Comparison of ENCODE assay signal across 30 cellular contexts in genomic region chr10:8556321-8556720, GRCh38.
"Had no signal": no experiment of that assay in that cellular context is flagged by ENCODE, and none has a peak within 500 bp of the region (broad histone marks: within the 10 kb centered on the region; RNA-seq: fewer than 3 reads in every experiment).

No MANE protein-coding gene starts in this region.

- H3K4me1 ChIP-seq: colonic mucosa, esophagus muscularis mucosa, gastroesophageal sphincter had no signal

- ATAC-seq: activated CD4-positive, alpha-beta T cell treated with anti-CD3 and anti-CD28 coated beads for 36 hours; activated naive CD4-positive, alpha-beta T cell treated with anti-CD3 and anti-CD28 coated beads, Interleukin-2, amount 50 U/mL, for 72 hours; activated T-cell treated with anti-CD3 and anti-CD28 coated beads, Interleukin-2, amount 50 U/mL, for 72 hours; gastroesophageal sphincter had no signal

- H3K27ac Mint-ChIP-seq: activated CD4-positive, alpha-beta memory T cell treated with anti-CD3 and anti-CD28 coated beads, Interleukin-2, amount 10 ng/mL, durations not matched to agents 7 days and 5 days; activated CD4-positive, alpha-beta T cell treated with anti-CD3 and anti-CD28 coated beads for 36 hours; activated CD4-positive, alpha-beta T cell treated with anti-CD3 and anti-CD28 coated beads, Interleukin-2, amount 10 ng/mL, durations not matched to agents 7 days and 5 days; activated naive CD4-positive, alpha-beta T cell treated with anti-CD3 and anti-CD28 coated beads, Interleukin-2, amount 10 ng/mL, durations not matched to agents 7 days and 5 days; activated naive CD4-positive, alpha-beta T cell treated with anti-CD3 and anti-CD28 coated beads, Interleukin-2, amount 50 U/mL, for 72 hours; activated T-cell treated with anti-CD3 and anti-CD28 coated beads, Interleukin-2, amount 50 U/mL, for 24 hours; activated T-cell treated with anti-CD3 and anti-CD28 coated beads, Interleukin-2, amount 50 U/mL, for 72 hours had no signal

- H3K4me1 Mint-ChIP-seq: activated CD4-positive, alpha-beta memory T cell treated with anti-CD3 and anti-CD28 coated beads, Interleukin-2, amount 10 ng/mL, durations not matched to agents 7 days and 5 days; activated CD4-positive, alpha-beta T cell treated with anti-CD3 and anti-CD28 coated beads for 36 hours; activated CD4-positive, alpha-beta T cell treated with anti-CD3 and anti-CD28 coated beads, Interleukin-2, amount 10 ng/mL, durations not matched to agents 7 days and 5 days; activated naive CD4-positive, alpha-beta T cell treated with anti-CD3 and anti-CD28 coated beads, Interleukin-2, amount 10 ng/mL, durations not matched to agents 7 days and 5 days had no signal

- FAIRE-seq: astrocyte, endometrium, endothelial cell of umbilical vein had no signal

- H3K27me3 ChIP-seq: brain microvascular endothelial cell, colonic mucosa, esophagus muscularis mucosa, gastroesophageal sphincter had no signal

- H3K36me3 ChIP-seq: brain microvascular endothelial cell, colonic mucosa, esophagus muscularis mucosa, gastroesophageal sphincter had no signal

- H3K9me3 Mint-ChIP-seq: activated CD4-positive, alpha-beta memory T cell treated with anti-CD3 and anti-CD28 coated beads, Interleukin-2, amount 10 ng/mL, durations not matched to agents 7 days and 5 days; activated CD4-positive, alpha-beta T cell treated with anti-CD3 and anti-CD28 coated beads, Interleukin-2, amount 10 ng/mL, durations not matched to agents 7 days and 5 days; activated naive CD4-positive, alpha-beta T cell treated with anti-CD3 and anti-CD28 coated beads, Interleukin-2, amount 10 ng/mL, durations not matched to agents 7 days and 5 days; activated naive CD4-positive, alpha-beta T cell treated with anti-CD3 and anti-CD28 coated beads, Interleukin-2, amount 50 U/mL, for 72 hours; activated T-cell treated with anti-CD3 and anti-CD28 coated beads, Interleukin-2, amount 50 U/mL, for 24 hours; activated T-cell treated with anti-CD3 and anti-CD28 coated beads, Interleukin-2, amount 50 U/mL, for 72 hours had no signal

- H3K9me3 ChIP-seq: colonic mucosa, esophagus muscularis mucosa, gastroesophageal sphincter had no signal

- H3K36me3 Mint-ChIP-seq: activated naive CD4-positive, alpha-beta T cell treated with anti-CD3 and anti-CD28 coated beads, Interleukin-2, amount 10 ng/mL, durations not matched to agents 7 days and 5 days; activated naive CD4-positive, alpha-beta T cell treated with anti-CD3 and anti-CD28 coated beads, Interleukin-2, amount 50 U/mL, for 72 hours had no signal

- H3K27ac ChIP-seq: brain microvascular endothelial cell, colonic mucosa, esophagus muscularis mucosa, gastroesophageal sphincter had no signal

- DNase-seq: activated CD4-positive, alpha-beta memory T cell treated with anti-CD3 and anti-CD28 coated beads, Interleukin-2, amount 10 ng/mL, durations not matched to agents 7 days and 5 days; activated CD4-positive, alpha-beta T cell treated with anti-CD3 and anti-CD28 coated beads for 36 hours; activated CD4-positive, alpha-beta T cell treated with anti-CD3 and anti-CD28 coated beads, Interleukin-2, amount 10 ng/mL, durations not matched to agents 7 days and 5 days; activated CD4-positive, alpha-beta T cell treated with anti-CD3 and anti-CD28 coated beads, Interleukin-2, amount 50 U/mL, for 4 hours; activated CD4-positive, CD25-positive, alpha-beta regulatory T cell; activated CD4-positive, CD25-positive, alpha-beta regulatory T cell treated with anti-CD3 and anti-CD28 coated beads, Interleukin-2, amount 50 U/mL, for 72 hours; activated CD8-positive, alpha-beta memory T cell treated with anti-CD3 and anti-CD28 coated beads, Interleukin-2, amount 50 U/mL, for 48 hours; activated gamma-delta T cell; activated naive CD4-positive, alpha-beta T cell; activated naive CD4-positive, alpha-beta T cell treated with anti-CD3 and anti-CD28 coated beads, Interleukin-2, amount 10 ng/mL, durations not matched to agents 7 days and 5 days; activated T-cell treated with anti-CD3 and anti-CD28 coated beads for 4 hours; activated T-cell treated with anti-CD3 and anti-CD28 coated beads, Interleukin-2, amount 50 U/mL, for 24 hours; activated T-cell treated with anti-CD3 and anti-CD28 coated beads, Interleukin-2, amount 50 U/mL, for 72 hours; amniotic stem cell; anterior cingulate cortex; brain microvascular endothelial cell; central memory CD4-positive, alpha-beta T cell; cerebellar nuclear complex; colonic mucosa; effector CD8-positive, alpha-beta T cell; erythroblast; foreskin melanocyte; head of caudate nucleus; T-helper 2 cell had no signal

- H3K27me3 Mint-ChIP-seq: activated CD4-positive, alpha-beta memory T cell treated with anti-CD3 and anti-CD28 coated beads, Interleukin-2, amount 10 ng/mL, durations not matched to agents 7 days and 5 days; activated CD4-positive, alpha-beta T cell treated with anti-CD3 and anti-CD28 coated beads for 36 hours; activated CD4-positive, alpha-beta T cell treated with anti-CD3 and anti-CD28 coated beads, Interleukin-2, amount 10 ng/mL, durations not matched to agents 7 days and 5 days; activated naive CD4-positive, alpha-beta T cell treated with anti-CD3 and anti-CD28 coated beads, Interleukin-2, amount 10 ng/mL, durations not matched to agents 7 days and 5 days had no signal

- H3K4me3 ChIP-seq: colonic mucosa, esophagus muscularis mucosa, gastroesophageal sphincter had no signal

- H3K4me3 Mint-ChIP-seq: activated CD4-positive, alpha-beta memory T cell treated with anti-CD3 and anti-CD28 coated beads, Interleukin-2, amount 10 ng/mL, durations not matched to agents 7 days and 5 days; activated CD4-positive, alpha-beta T cell treated with anti-CD3 and anti-CD28 coated beads for 36 hours; activated CD4-positive, alpha-beta T cell treated with anti-CD3 and anti-CD28 coated beads, Interleukin-2, amount 10 ng/mL, durations not matched to agents 7 days and 5 days; activated naive CD4-positive, alpha-beta T cell treated with anti-CD3 and anti-CD28 coated beads, Interleukin-2, amount 10 ng/mL, durations not matched to agents 7 days and 5 days; activated T-cell treated with anti-CD3 and anti-CD28 coated beads, Interleukin-2, amount 50 U/mL, for 24 hours; activated T-cell treated with anti-CD3 and anti-CD28 coated beads, Interleukin-2, amount 50 U/mL, for 72 hours had no signal
